In genomic region chr18:8121091-8121490, GRCh38 we compare ENCODE assay signal across 2 cellular contexts.
TF ChIP-seq lines count a peak whose summit lies in the region.

No MANE protein-coding gene starts in this region.

TF ChIP-seq in IMR-90, 13 proteins besides CTCF, POLR2A, EP300 and RAD21 (continued from another document):
- no peak for TF ChIP-seq SMC3 (IDR thresholded peaks at IDR 0.05; ENCODE audit: low read depth, low read length)
- TF ChIP-seq CHD1 (IDR thresholded peaks at IDR 0.05; ENCODE audit: low read depth, low read length), result no peak
- TF ChIP-seq ELK1 (IDR thresholded peaks at IDR 0.05; ENCODE audit: borderline replicate concordance, low read depth, low read length), result no peak
- no peak for TF ChIP-seq MXI1 (IDR thresholded peaks at IDR 0.05; ENCODE audit: borderline replicate concordance, low read depth, low read length)
- no peak for TF ChIP-seq BHLHE40 (IDR thresholded peaks at IDR 0.05; ENCODE audit: low read depth, low read length)

TF ChIP-seq in HepG2, 621 proteins besides CTCF, POLR2A, EP300 and RAD21 (continued from another document):
- TF ChIP-seq ZNF350 (CRISPR knock-in tag; IDR thresholded peaks at IDR 0.05; ENCODE audit: borderline replicate concordance, low read depth) (no peak), MTA3 (CRISPR knock-in tag; IDR thresholded peaks at IDR 0.05) (no peak), ZNF598 (CRISPR knock-in tag; IDR thresholded peaks at IDR 0.05; ENCODE audit: borderline replicate concordance) (no peak), SP1 (IDR thresholded peaks at IDR 0.05) (no peak), SP1 (CRISPR knock-in tag; IDR thresholded peaks at IDR 0.05) (no peak), RBM39 (IDR thresholded peaks at IDR 0.05; ENCODE audit: low read depth, low read length, poor library complexity, severe bottlenecking) (no peak), ZNF329 (CRISPR knock-in tag; IDR thresholded peaks at IDR 0.05; ENCODE audit: low read depth) (no peak), ZNF501 (CRISPR knock-in tag; IDR thresholded peaks at IDR 0.05) (no peak), ZNF720 (CRISPR knock-in tag; IDR thresholded peaks at IDR 0.05) (no peak), ZNF253 (CRISPR knock-in tag; IDR thresholded peaks at IDR 0.05; ENCODE audit: borderline replicate concordance) (no peak), LCORL (IDR thresholded peaks at IDR 0.05) (no peak), LCORL (CRISPR knock-in tag; IDR thresholded peaks at IDR 0.05) (no peak), MAF1 (CRISPR knock-in tag; IDR thresholded peaks at IDR 0.05; ENCODE audit: borderline replicate concordance) (no peak), SNAPC2 (CRISPR knock-in tag; IDR thresholded peaks at IDR 0.05) (no peak), KMT2B (CRISPR knock-in tag; IDR thresholded peaks at IDR 0.05) (no peak), YY1 (IDR thresholded peaks at IDR 0.05; ENCODE audit: insufficient read depth, insufficient replicate concordance, low read depth, low read length) (no peak), MBD4 (IDR thresholded peaks at IDR 0.05; ENCODE audit: borderline replicate concordance, low read length) (no peak), BHLHE40 (IDR thresholded peaks at IDR 0.05; ENCODE audit: low read length) (no peak), ZNF790 (CRISPR knock-in tag; IDR thresholded peaks at IDR 0.05; ENCODE audit: borderline replicate concordance) (no peak)
- TF ChIP-seq, protein P1, sequence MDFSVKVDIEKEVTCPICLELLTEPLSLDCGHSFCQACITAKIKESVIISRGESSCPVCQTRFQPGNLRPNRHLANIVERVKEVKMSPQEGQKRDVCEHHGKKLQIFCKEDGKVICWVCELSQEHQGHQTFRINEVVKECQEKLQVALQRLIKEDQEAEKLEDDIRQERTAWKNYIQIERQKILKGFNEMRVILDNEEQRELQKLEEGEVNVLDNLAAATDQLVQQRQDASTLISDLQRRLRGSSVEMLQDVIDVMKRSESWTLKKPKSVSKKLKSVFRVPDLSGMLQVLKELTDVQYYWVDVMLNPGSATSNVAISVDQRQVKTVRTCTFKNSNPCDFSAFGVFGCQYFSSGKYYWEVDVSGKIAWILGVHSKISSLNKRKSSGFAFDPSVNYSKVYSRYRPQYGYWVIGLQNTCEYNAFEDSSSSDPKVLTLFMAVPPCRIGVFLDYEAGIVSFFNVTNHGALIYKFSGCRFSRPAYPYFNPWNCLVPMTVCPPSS (IDR thresholded peaks at IDR 0.05), result no peak
- TF ChIP-seq, protein P2, sequence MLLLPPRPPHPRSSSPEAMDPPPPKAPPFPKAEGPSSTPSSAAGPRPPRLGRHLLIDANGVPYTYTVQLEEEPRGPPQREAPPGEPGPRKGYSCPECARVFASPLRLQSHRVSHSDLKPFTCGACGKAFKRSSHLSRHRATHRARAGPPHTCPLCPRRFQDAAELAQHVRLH (CRISPR knock-in tag; IDR thresholded peaks at IDR 0.05; ENCODE audit: borderline replicate concordance, low read depth), result no peak
